ENCODE assay signal across 1 cellular context in the genomic region with DNA sequence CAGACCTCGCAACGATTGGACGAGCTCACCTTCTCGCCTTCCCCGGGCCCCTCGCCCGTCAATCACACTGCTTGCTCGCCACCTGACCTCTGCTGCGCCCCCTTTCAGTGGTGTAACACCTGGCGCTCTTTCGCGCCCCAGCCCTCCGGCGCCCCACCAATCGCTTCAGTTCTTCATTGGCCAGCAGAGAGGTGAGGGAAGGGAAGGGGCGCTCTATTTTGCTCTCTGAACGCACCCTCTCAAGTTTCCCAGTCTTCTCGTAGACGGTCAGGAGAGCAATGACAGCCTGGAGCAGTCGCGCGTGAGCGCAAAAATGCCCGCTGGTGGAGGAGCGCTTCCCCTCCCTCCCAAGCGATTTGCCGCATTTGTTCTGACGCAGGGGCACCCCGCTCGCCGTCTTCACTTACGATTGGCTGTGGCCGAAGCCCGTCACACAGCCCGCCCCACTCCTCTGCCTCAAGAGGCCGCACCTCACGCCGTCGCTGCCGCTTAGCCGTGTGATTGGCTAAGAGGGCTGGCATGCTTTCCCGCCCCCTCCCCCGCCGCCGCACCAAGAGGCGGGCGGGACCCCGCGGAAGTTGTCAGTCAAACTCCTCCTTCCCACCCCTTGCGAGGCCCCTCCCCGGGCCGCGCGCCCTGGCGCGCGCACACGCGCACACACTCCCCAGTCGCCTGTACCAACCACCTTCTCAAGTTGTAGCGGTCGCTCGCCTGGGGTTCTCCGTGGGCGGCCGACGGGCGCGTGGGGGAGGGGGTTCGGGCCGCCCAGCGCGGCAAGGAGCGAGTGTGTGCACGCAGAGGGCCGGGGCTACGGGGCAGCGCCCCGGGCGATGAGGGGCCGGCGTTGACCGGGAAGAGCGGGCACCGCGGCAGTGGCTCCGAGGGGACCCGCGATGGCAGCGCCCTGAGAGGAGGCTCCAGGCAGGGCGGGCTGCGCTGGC.
A peak's percentile ranks its signal among the peaks of the same experiment; 100 is the strongest.
TF ChIP-seq lines count a peak whose summit lies in the region.

PPP2R5A (plus strand) TSS at position 667 of the 941 bp plus-strand sequence. CDS start 701 bp downstream, outside the sequence.

TF ChIP-seq in A549, 52 proteins besides CTCF, POLR2A, EP300 and RAD21 (continued from another document):
- no peak; the same call in 1 of the 2 replicates for TF ChIP-seq RARB (CRISPR knock-in tag; IDR thresholded peaks at IDR 0.05)
- TF ChIP-seq NPAS2 (CRISPR knock-in tag; IDR thresholded peaks at IDR 0.05; ENCODE audit: borderline replicate concordance): no peak
- TF ChIP-seq ZFP36 (IDR thresholded peaks at IDR 0.05; ENCODE audit: borderline replicate concordance, partially characterized antibody): no peak
- peak; percentile 4 for TF ChIP-seq CHD2 (IDR thresholded peaks at IDR 0.05; ENCODE audit: low read length, partially characterized antibody)
- TF ChIP-seq TP53 (CRISPR knock-in tag; IDR thresholded peaks at IDR 0.05): 0 out of 2 replicates have a peak, but pooled peaks have one; percentile 45
- peak; percentile 47; the same call in 1 of the 2 replicates for TF ChIP-seq MYC (IDR thresholded peaks at IDR 0.05; ENCODE audit: borderline replicate concordance, low read length)
- peak; percentile 60; the same call in 1 of the 2 replicates for TF ChIP-seq HOXB13 (CRISPR knock-in tag; IDR thresholded peaks at IDR 0.05; ENCODE audit: low read depth)
- no peak for TF ChIP-seq ATOH8 (CRISPR knock-in tag; IDR thresholded peaks at IDR 0.05; ENCODE audit: low read depth)
- TF ChIP-seq ZNF302 (CRISPR knock-in tag; IDR thresholded peaks at IDR 0.05): no peak
- TF ChIP-seq ESRRA (IDR thresholded peaks at IDR 0.05; ENCODE audit: borderline replicate concordance, low read length): no peak
- no peak for TF ChIP-seq SREBF2 (IDR thresholded peaks at IDR 0.05)
- no peak for TF ChIP-seq TFCP2L1 (CRISPR knock-in tag; IDR thresholded peaks at IDR 0.05)
- TF ChIP-seq ZSCAN20 (CRISPR knock-in tag; IDR thresholded peaks at IDR 0.05): no peak
- TF ChIP-seq HDAC2 (IDR thresholded peaks at IDR 0.05): no peak
- no peak for TF ChIP-seq EHMT2 (IDR thresholded peaks at IDR 0.05; ENCODE audit: low read depth)
- peak; percentile 78 to 85; a peak in 4 of 5 replicates for TF ChIP-seq JUN (IDR thresholded peaks at IDR 0.05)
- TF ChIP-seq CBX2 (IDR thresholded peaks at IDR 0.05; ENCODE audit: borderline replicate concordance, low read depth): no peak
- no peak for TF ChIP-seq NR3C1 (IDR thresholded peaks at IDR 0.05)
- no peak for TF ChIP-seq CHD4 (IDR thresholded peaks at IDR 0.05; ENCODE audit: borderline replicate concordance)
- TF ChIP-seq, protein P1, sequence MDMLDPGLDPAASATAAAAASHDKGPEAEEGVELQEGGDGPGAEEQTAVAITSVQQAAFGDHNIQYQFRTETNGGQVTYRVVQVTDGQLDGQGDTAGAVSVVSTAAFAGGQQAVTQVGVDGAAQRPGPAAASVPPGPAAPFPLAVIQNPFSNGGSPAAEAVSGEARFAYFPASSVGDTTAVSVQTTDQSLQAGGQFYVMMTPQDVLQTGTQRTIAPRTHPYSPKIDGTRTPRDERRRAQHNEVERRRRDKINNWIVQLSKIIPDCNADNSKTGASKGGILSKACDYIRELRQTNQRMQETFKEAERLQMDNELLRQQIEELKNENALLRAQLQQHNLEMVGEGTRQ (IDR thresholded peaks at IDR 0.05): peak; percentile 57
- TF ChIP-seq KDM5A (IDR thresholded peaks at IDR 0.05): no peak
- TF ChIP-seq KDM1A (IDR thresholded peaks at IDR 0.05; ENCODE audit: low read depth): no peak
- TF ChIP-seq, protein P2, sequence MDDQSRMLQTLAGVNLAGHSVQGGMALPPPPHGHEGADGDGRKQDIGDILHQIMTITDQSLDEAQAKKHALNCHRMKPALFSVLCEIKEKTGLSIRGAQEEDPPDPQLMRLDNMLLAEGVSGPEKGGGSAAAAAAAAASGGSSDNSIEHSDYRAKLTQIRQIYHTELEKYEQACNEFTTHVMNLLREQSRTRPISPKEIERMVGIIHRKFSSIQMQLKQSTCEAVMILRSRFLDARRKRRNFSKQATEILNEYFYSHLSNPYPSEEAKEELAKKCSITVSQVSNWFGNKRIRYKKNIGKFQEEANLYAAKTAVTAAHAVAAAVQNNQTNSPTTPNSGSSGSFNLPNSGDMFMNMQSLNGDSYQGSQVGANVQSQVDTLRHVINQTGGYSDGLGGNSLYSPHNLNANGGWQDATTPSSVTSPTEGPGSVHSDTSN (IDR thresholded peaks at IDR 0.05): peak; percentile 85
- no peak for TF ChIP-seq POLR2AphosphoS2 (conservative IDR thresholded peaks at IDR 0.05; ENCODE audit: low read length)
- no peak for TF ChIP-seq RNF2 (IDR thresholded peaks at IDR 0.05; ENCODE audit: borderline replicate concordance, low read depth)
- TF ChIP-seq ZC3H11A (IDR thresholded peaks at IDR 0.05): no peak
- peak; percentile 87 for TF ChIP-seq PHF8 (IDR thresholded peaks at IDR 0.05; ENCODE audit: borderline replicate concordance, low read depth)
- TF ChIP-seq RFX5 (IDR thresholded peaks at IDR 0.05): peak; percentile 74
- no peak for TF ChIP-seq FOSL2 (IDR thresholded peaks at IDR 0.05)
- TF ChIP-seq FOSL2 (CRISPR knock-in tag; IDR thresholded peaks at IDR 0.05): no peak
- no peak for TF ChIP-seq HOXA7 (CRISPR knock-in tag; IDR thresholded peaks at IDR 0.05)
- peak; percentile 25; the same call in 1 of the 3 replicates for TF ChIP-seq SMC3 (IDR thresholded peaks at IDR 0.05)
- no peak for TF ChIP-seq NFE2L2 (conservative IDR thresholded peaks at IDR 0.05; ENCODE audit: low read length)
- TF ChIP-seq HOXB5 (CRISPR knock-in tag; IDR thresholded peaks at IDR 0.05): peak; percentile 36; the same call in 1 of the 2 replicates
- peak; percentile 28; the same call in 1 of the 2 replicates for TF ChIP-seq MAZ (IDR thresholded peaks at IDR 0.05; ENCODE audit: borderline replicate concordance, low read depth, low read length)
- no peak for TF ChIP-seq BHLHE40 (IDR thresholded peaks at IDR 0.05; ENCODE audit: low read depth, low read length)
- TF ChIP-seq, protein P3, sequence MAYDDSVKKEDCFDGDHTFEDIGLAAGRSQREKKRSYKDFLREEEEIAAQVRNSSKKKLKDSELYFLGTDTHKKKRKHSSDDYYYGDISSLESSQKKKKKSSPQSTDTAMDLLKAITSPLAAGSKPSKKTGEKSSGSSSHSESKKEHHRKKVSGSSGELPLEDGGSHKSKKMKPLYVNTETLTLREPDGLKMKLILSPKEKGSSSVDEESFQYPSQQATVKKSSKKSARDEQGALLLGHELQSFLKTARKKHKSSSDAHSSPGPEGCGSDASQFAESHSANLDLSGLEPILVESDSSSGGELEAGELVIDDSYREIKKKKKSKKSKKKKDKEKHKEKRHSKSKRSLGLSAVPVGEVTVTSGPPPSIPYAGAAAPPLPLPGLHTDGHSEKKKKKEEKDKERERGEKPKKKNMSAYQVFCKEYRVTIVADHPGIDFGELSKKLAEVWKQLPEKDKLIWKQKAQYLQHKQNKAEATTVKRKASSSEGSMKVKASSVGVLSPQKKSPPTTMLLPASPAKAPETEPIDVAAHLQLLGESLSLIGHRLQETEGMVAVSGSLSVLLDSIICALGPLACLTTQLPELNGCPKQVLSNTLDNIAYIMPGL (CRISPR knock-in tag; IDR thresholded peaks at IDR 0.05; ENCODE audit: borderline replicate concordance): 0 out of 2 replicates have a peak, but pooled peaks have one; percentile 32
- TF ChIP-seq EHF (CRISPR knock-in tag; IDR thresholded peaks at IDR 0.05): no peak
- no peak for TF ChIP-seq FOXS1 (CRISPR knock-in tag; IDR thresholded peaks at IDR 0.05)
- no peak for TF ChIP-seq HES2 (IDR thresholded peaks at IDR 0.05)
- TF ChIP-seq, protein P4, sequence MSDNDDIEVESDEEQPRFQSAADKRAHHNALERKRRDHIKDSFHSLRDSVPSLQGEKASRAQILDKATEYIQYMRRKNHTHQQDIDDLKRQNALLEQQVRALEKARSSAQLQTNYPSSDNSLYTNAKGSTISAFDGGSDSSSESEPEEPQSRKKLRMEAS (IDR thresholded peaks at IDR 0.05): peak; percentile 47
TF ChIP-seq in A549: peak in this region for 17.
